Comparison of ENCODE assay signal across 22 cellular contexts in the genomic region with DNA sequence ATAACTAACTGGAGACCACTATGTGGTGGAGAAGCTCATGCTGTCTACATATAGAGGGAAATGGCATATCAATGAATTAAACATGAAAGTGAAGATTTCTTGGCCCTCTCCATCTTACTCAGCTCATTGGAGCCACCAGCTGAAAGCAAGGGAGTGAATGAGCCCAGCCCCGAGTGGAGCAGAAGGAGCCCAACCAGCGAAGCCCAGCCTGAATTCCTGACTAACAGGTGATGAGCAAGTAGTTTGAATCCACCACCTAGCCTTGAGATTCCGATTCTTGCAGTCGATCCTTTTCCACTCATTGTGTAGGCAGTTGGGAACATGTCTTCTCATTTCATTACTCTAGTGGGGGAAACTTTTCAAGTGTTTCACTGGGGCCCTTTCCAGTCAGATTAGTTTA. TPM values are rescaled to one million over a fixed set of nuclear protein-coding genes. Genes with fewer than 3 reads are reported as not detected.
DNase-seq lines count a peak whose midpoint lies in the region; ATAC-seq, FAIRE-seq and TF ChIP-seq lines count a peak whose summit lies in the region.
"Had no signal": no experiment of that assay in that cellular context is flagged by ENCODE, and none has a peak within 500 bp of the region (broad histone marks: within the 10 kb centered on the region; RNA-seq: fewer than 3 reads in every experiment).

No MANE protein-coding gene starts in this region.

- no peak overlapping the region for H3K23ac ChIP-seq in H1 (ENCODE audit: insufficient read length)

- H3K56ac ChIP-seq in H1 (replicated peaks; ENCODE audit: insufficient read length, low read depth, low read length): no peak overlapping the region

- H2AFZ ChIP-seq in H1 (ENCODE audit: low read length): no peak overlapping the region
- peak overlapping the region; percentile 30 for H2AFZ ChIP-seq in neural progenitor cell (replicated peaks)

- POLR2A ChIA-PET in H1 (lab: Charles Lee; ENCODE audit: partially characterized antibody): no interaction called here

- TF ChIP-seq POLR2A in H1 (IDR thresholded peaks at IDR 0.05; ENCODE audit: control extremely low read depth in 1 of 2, low read depth in 2 of 2, low read length in 2 of 2): no peak

- no peak overlapping the region for H3K27ac ChIP-seq in BLaER1
- H3K27ac ChIP-seq in H1 (ENCODE audit: low read depth, low read length): no peak overlapping the region
- no peak overlapping the region for H3K27ac ChIP-seq in neural progenitor cell
- H3K27ac ChIP-seq: 22Rv1, A549, HL-60, KMS-11 had no signal

- H3K14ac ChIP-seq in H1 (ENCODE audit: insufficient read length): no peak overlapping the region

- H3K27me3 ChIP-seq in BLaER1 (peaks cover 5% of the 10 kb centered on the region; the same call in 1 of the 2 replicates), H7 (ENCODE audit: control insufficient read depth, insufficient read depth, low read length) (no peaks in the 10 kb centered on the region), H1 (replicated peaks in 1 of 4; ENCODE audit: control insufficient read depth in 3 of 4, extremely low read depth in 1 of 4, insufficient read depth in 3 of 4, low read length in 3 of 4) (no peaks in the 10 kb centered on the region), neural progenitor cell (no peaks in the 10 kb centered on the region)

- H2BK120ac ChIP-seq in H1 (replicated peaks; ENCODE audit: low read depth, low read length): no peak overlapping the region

- no peak overlapping the region for H2BK5ac ChIP-seq in H1 (ENCODE audit: low read depth, low read length)

- H2BK20ac ChIP-seq in H1 (ENCODE audit: low read length): no peak overlapping the region

- no peak for TF ChIP-seq CTCF in H1 (IDR thresholded peaks at IDR 0.05; ENCODE audit: control extremely low read depth in 1 of 3, insufficient read depth in 1 of 3, low read depth in 1 of 3, low read length in 3 of 3)
- no peak for TF ChIP-seq CTCF in neural progenitor cell (IDR thresholded peaks at IDR 0.05)

- H3K9me3 Mint-ChIP-seq in neural progenitor cell: no peaks in the 10 kb centered on the region
- H3K9me3 Mint-ChIP-seq: CD8-positive, alpha-beta T cell had no signal

- H3K9ac ChIP-seq in BLaER1 (no peak overlapping the region), H1 (replicated peaks in 1 of 4; ENCODE audit: extremely low read depth in 1 of 4, low read depth in 3 of 4, low read length in 3 of 4) (no peak overlapping the region), neural progenitor cell (no peak overlapping the region)
- H3K9ac ChIP-seq: KMS-11 had no signal

- no peaks in the 10 kb centered on the region for H4K20me1 ChIP-seq in BLaER1
- H4K20me1 ChIP-seq in H1 (replicated peaks in 1 of 2; ENCODE audit: control insufficient read depth in 1 of 2, insufficient read depth in 2 of 2, low read length in 2 of 2): no peaks in the 10 kb centered on the region
- no peaks in the 10 kb centered on the region for H4K20me1 ChIP-seq in neural progenitor cell (ENCODE audit: low read depth)

- H4K5ac ChIP-seq in H1 (ENCODE audit: insufficient read length, low read depth, low read length): no peak overlapping the region

- H3K36me3 ChIP-seq in BLaER1 (no peaks in the 10 kb centered on the region), H7 (replicated peaks; ENCODE audit: control insufficient read depth, insufficient read depth, low read length) (no peaks in the 10 kb centered on the region), H1 (ENCODE audit: control insufficient read depth in 2 of 4, insufficient read depth in 4 of 4, low read length in 3 of 4) (no peaks in the 10 kb centered on the region), neural progenitor cell (no peaks in the 10 kb centered on the region)

- H3F3A ChIP-seq in neural progenitor cell (ENCODE audit: low read depth): peaks cover 5% of the 10 kb centered on the region

- H3K4me2 ChIP-seq in BLaER1: peak overlapping the region; percentile 70
- H3K4me2 ChIP-seq in H1 (ENCODE audit: insufficient read depth in 1 of 2, low read depth in 2 of 2, low read length in 2 of 2): no peak overlapping the region
- H3K4me2 ChIP-seq in neural progenitor cell: no peak overlapping the region
- H3K4me2 ChIP-seq: A549, KMS-11 had no signal

- H3K79me1 ChIP-seq in H1 (ENCODE audit: low read depth, low read length): no peaks in the 10 kb centered on the region

- no peaks in the 10 kb centered on the region for H3K36me3 Mint-ChIP-seq in neural progenitor cell
- H3K36me3 Mint-ChIP-seq: CD8-positive, alpha-beta T cell had no signal

- H3K23me2 ChIP-seq in H1 (ENCODE audit: low read depth, low read length): no peaks in the 10 kb centered on the region

- peaks cover 3% of the 10 kb centered on the region for H3K27me3 Mint-ChIP-seq in neural progenitor cell (ENCODE audit: insufficient read depth, low read depth)

- H3K27ac Mint-ChIP-seq in neural progenitor cell: no peak overlapping the region
- H3K27ac Mint-ChIP-seq: CD8-positive, alpha-beta T cell had no signal

- no peak overlapping the region for H2BK12ac ChIP-seq in H1 (ENCODE audit: low read depth, low read length)

- no peak for TF ChIP-seq RAD21 in H1 (IDR thresholded peaks at IDR 0.05 in 1 of 2, conservative IDR thresholded peaks at IDR 0.05 in 1 of 2; ENCODE audit: low read depth in 2 of 2, low read length in 2 of 2)

- no peak for ATAC-seq in GM19463 (IDR thresholded peaks at IDR 0.05; ENCODE audit: unreplicated experiment)
- ATAC-seq: A549; CD8-positive, alpha-beta T cell had no signal

- H3K4me1 ChIP-seq in BLaER1 (peaks cover 34% of the 10 kb centered on the region), H1 (replicated peaks in 1 of 4; ENCODE audit: control insufficient read depth in 3 of 4, insufficient read depth in 4 of 4, low read length in 3 of 4) (peaks cover 5 to 17% (median 8%) of the 10 kb centered on the region in 4 experiments; a peak in 6 of 7 replicates), neural progenitor cell (peaks cover 18% of the 10 kb centered on the region)

- no peak overlapping the region for H4K91ac ChIP-seq in H1 (replicated peaks; ENCODE audit: insufficient read length, low read length)

- H3K79me2 ChIP-seq in H1 (ENCODE audit: control insufficient read depth in 1 of 2, insufficient read depth in 2 of 2, low read length in 2 of 2): no peaks in the 10 kb centered on the region
- H3K79me2 ChIP-seq in neural progenitor cell (ENCODE audit: low read depth): no peaks in the 10 kb centered on the region

- H3K9me3 ChIP-seq in BLaER1 (no peaks in the 10 kb centered on the region), H1 (ENCODE audit: insufficient read depth in 2 of 2, low read depth in 1 of 2, low read length in 1 of 2) (no peaks in the 10 kb centered on the region), neural progenitor cell (ENCODE audit: low read depth) (no peaks in the 10 kb centered on the region)
- H3K9me3 ChIP-seq: A549 had no signal

- CTCF ChIA-PET in H1 (lab: Charles Lee; ENCODE audit: partially characterized antibody): interaction anchor here (0.6 to 1.5 kb wide), 2 partner anchors 64 to 788 kb away, joined by 3 read pairs; no protein-coding TSS in a partner anchor

- no peak overlapping the region for H3K4me3 Mint-ChIP-seq in neural progenitor cell
- H3K4me3 Mint-ChIP-seq: CD8-positive, alpha-beta T cell had no signal

- no peak overlapping the region for H2AK5ac ChIP-seq in H1 (ENCODE audit: low read depth, low read length)

- no peak overlapping the region for H2BK15ac ChIP-seq in H1 (ENCODE audit: low read length)

- DNase-seq in H7: peak; percentile 26
- no peak for DNase-seq in H1 (ENCODE audit: low read depth in 1 of 2, low spot score in 2 of 2)
- DNase-seq in neural progenitor cell (ENCODE audit: low spot score): no peak
- no peak for DNase-seq in NCI-H748 (lab: John Stamatoyannopoulos, UW; ENCODE audit: unreplicated experiment)
- no peak for DNase-seq in NOMO-1 treated with dmso at 0.1 percent for 144 hours (lab: John Stamatoyannopoulos, UW; ENCODE audit: unreplicated experiment)
- DNase-seq in NCI-H1930 (lab: John Stamatoyannopoulos, UW): no peak
- DNase-seq: AML-193; CD8-positive, alpha-beta T cell; DMS 273 treated with DMSO at 0.1 percent for 48 hours; DMS53; DND-41; EL had no signal

- H3K4ac ChIP-seq in H1 (replicated peaks; ENCODE audit: insufficient read length, low read depth, low read length): no peak overlapping the region

- H4K8ac ChIP-seq in H1 (ENCODE audit: extremely low read depth, insufficient read depth, low read length): no peak overlapping the region

- no peak overlapping the region for H3K18ac ChIP-seq in H1 (ENCODE audit: extremely low read depth, low read length)

- H3K4me1 Mint-ChIP-seq in neural progenitor cell: peaks cover 34% of the 10 kb centered on the region

- 92% methylated on average over 4 of the region's 4 CpGs; no CpG with 5 or more reads in 1 of the 2 experiments for WGBS in H1 (ENCODE audit: extremely low coverage in 1 of 2, insufficient coverage in 1 of 2, insufficient read length in 1 of 2, insufficient replicate concordance in 2 of 2, low coverage in 1 of 2, low lambda C conversion rate in 2 of 2, missing lambda C conversion rate in 1 of 2), 2 experiments

- no peak for TF ChIP-seq EP300 in H1 (IDR thresholded peaks at IDR 0.05; ENCODE audit: borderline replicate concordance in 1 of 2, low read depth in 2 of 2, low read length in 2 of 2)

- no peak overlapping the region for H3K4me3 ChIP-seq in BLaER1
- H3K4me3 ChIP-seq in H7 (ENCODE audit: insufficient read depth, low read depth, low read length): no peak overlapping the region
- no peak overlapping the region for H3K4me3 ChIP-seq in H1 (ENCODE audit: extremely low read depth in 1 of 4, insufficient read depth in 2 of 4, low read depth in 3 of 4, low read length in 4 of 4)
- H3K4me3 ChIP-seq in neural progenitor cell: no peak overlapping the region
- H3K4me3 ChIP-seq: A549 had no signal

- no peak for FAIRE-seq in H1 (lab: Jason Lieb, UNC)
- FAIRE-seq: A549, G401.6, GM12891, GM18507, H54 had no signal

TF ChIP-seq in H1, 55 proteins besides CTCF, POLR2A, EP300 and RAD21 (continues in another document):
- TF ChIP-seq, protein P1, sequence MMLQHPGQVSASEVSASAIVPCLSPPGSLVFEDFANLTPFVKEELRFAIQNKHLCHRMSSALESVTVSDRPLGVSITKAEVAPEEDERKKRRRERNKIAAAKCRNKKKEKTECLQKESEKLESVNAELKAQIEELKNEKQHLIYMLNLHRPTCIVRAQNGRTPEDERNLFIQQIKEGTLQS (IDR thresholded peaks at IDR 0.05; ENCODE audit: insufficient read depth, low read depth, low read length): no peak
- TF ChIP-seq SAP30 (IDR thresholded peaks at IDR 0.05; ENCODE audit: insufficient read depth, insufficient replicate concordance, low read length): no peak

RNA-seq across cellular contexts. Expression of a gene that starts 18.6 kb away (rescaled TPM):
- 4.1 and 4.3 TPM in 2 replicates for total RNA-seq in H7 (2014; rRNA removed; shearing (Covaris generic))
- 17.2 and 19.0 TPM in 2 replicates for total RNA-seq in H1 (2021; fragmentation: NEBNext Ultra II Directional; extraction: Animal tissue kit (Norgen Biotek cat#: 25700))
- polyA plus RNA-seq in H1 (2011; rRNA removed): 2.6 and 4.9 TPM in 2 replicates
- 3.9 TPM for polyA plus RNA-seq in H1 (2011; cell fraction: cytosol; rRNA removed)
- 4.0 TPM for polyA plus RNA-seq in H1 (2011; cell fraction: nucleus; rRNA removed)
- 9.0 to 16.9 TPM (median 11.8 TPM) in 4 replicates for polyA plus RNA-seq in H1 (2012, experiment 1 of 2)
- 0.85 TPM for polyA plus RNA-seq in H1 (2012, experiment 2 of 2)
- 8.6 TPM for polyA plus RNA-seq in H1 (2013, experiment 1 of 2)
- 9.7 TPM for polyA plus RNA-seq in H1 (2013, experiment 2 of 2)
- polyA minus RNA-seq in H1 (2011; rRNA and poly(A)+ RNA removed): 28.3 and 46.9 TPM in 2 replicates
- polyA minus RNA-seq in H1 (2011; cell fraction: cytosol; rRNA and poly(A)+ RNA removed): 7.6 TPM
- 52.9 TPM for polyA minus RNA-seq in H1 (2011; cell fraction: nucleus; rRNA and poly(A)+ RNA removed)
- total RNA-seq in neural progenitor cell (ENCODE audit: low replicate concordance): 13.4 and 23.6 TPM in 2 replicates
